ENCODE assay signal across 8 cellular contexts in genomic region chr6:84220809-84221409, GRCh38. TPM values are rescaled to one million over a fixed set of nuclear protein-coding genes. Genes with fewer than 3 reads are reported as not detected.
A peak's percentile ranks its signal among the peaks of the same experiment; 100 is the strongest.
DNase-seq lines count a peak whose midpoint lies in the region; FAIRE-seq and TF ChIP-seq lines count a peak whose summit lies in the region.

No MANE protein-coding gene starts in this region.

- H3K27ac ChIP-seq in 22Rv1, result no peak overlapping the region

- DNase-seq in RPMI8226 (peak; percentile 11), frontal cortex (ENCODE audit: low spot score in 2 of 2) (no peak), iPS-NIHi7 (ENCODE audit: extremely low spot score) (no peak), MG63 (no peak), NCI-H226 (no peak), middle frontal gyrus (ENCODE audit: extremely low spot score, low spot score) (no peak)

- FAIRE-seq in G401.6 (lab: Jason Lieb, UNC) (peak; percentile 95), frontal cortex (lab: Jason Lieb, UNC) (peak; percentile 94)

- H3K9me3 ChIP-seq in MG63, result no peaks in the 10 kb centered on the region

- no peaks in the 10 kb centered on the region; the same call in 1 of the 2 replicates for H3K36me3 ChIP-seq in MG63

- H3K4me3 ChIP-seq in MG63, result no peak overlapping the region

- no peaks in the 10 kb centered on the region for H3K27me3 ChIP-seq in MG63

- peak; percentile 74 for TF ChIP-seq CTCF in 22Rv1 (IDR thresholded peaks at IDR 0.05)

RNA-seq across cellular contexts. Expression of gene CEP162, which starts 6.5 kb away (rescaled TPM):
- 34.6 TPM for total RNA-seq in frontal cortex
- total RNA-seq in MG63 (2014; rRNA removed; shearing (Covaris generic); ENCODE audit: low replicate concordance), result 3.9 and 4.2 TPM in 2 replicates
